19 cellular contexts compared by ENCODE assay signal in genomic region chr2:122029945-122030344, GRCh38.
"Had no signal": no experiment of that assay in that cellular context is flagged by ENCODE, and none has a peak within 500 bp of the region (broad histone marks: within the 10 kb centered on the region; RNA-seq: fewer than 3 reads in every experiment).

No MANE protein-coding gene starts in this region.

- H3K27me3 Mint-ChIP-seq: stimulated activated memory B cell treated with anti-CD40 and anti-IgM and Interleukin-4, amounts not matched to agents 10 μg/mL and 1 μg/mL and 100 μg/mL, for 72 hours; stimulated activated naive CD8-positive, alpha-beta T cell treated with anti-CD3 and anti-CD28 coated beads, Interleukin-15, amount 100 ng/mL, for 72 hours had no signal

- H3K27ac Mint-ChIP-seq: dendritic cell treated with granulocyte-macrophage colony-stimulating factor and Interleukin-4, amounts not matched to agents 40 ng/mL and 50 ng/mL, for 4 days; natural killer cell treated with Interleukin-12 subunit alpha and Interleukin-12 subunit beta and Interleukin-15 and Interleukin-18, amount 100 ng/mL, for 72 hours; stimulated activated memory B cell treated with anti-CD40 and anti-IgM and Interleukin-4, amounts not matched to agents 10 μg/mL and 1 μg/mL and 100 μg/mL, for 72 hours; stimulated activated naive CD8-positive, alpha-beta T cell treated with anti-CD3 and anti-CD28 coated beads, Interleukin-15, amount 100 ng/mL, for 72 hours had no signal

- H3K4me1 Mint-ChIP-seq: stimulated activated memory B cell treated with anti-CD40 and anti-IgM and Interleukin-4, amounts not matched to agents 10 μg/mL and 1 μg/mL and 100 μg/mL, for 72 hours; stimulated activated naive CD8-positive, alpha-beta T cell treated with anti-CD3 and anti-CD28 coated beads, Interleukin-15, amount 100 ng/mL, for 72 hours had no signal

- H3K27ac ChIP-seq: esophagus squamous epithelium, gastroesophageal sphincter, parathyroid adenoma, prostate gland, spleen, testis, tibial nerve had no signal

- H2AFZ ChIP-seq: parathyroid adenoma had no signal

- H3K4me1 ChIP-seq: esophagus squamous epithelium, gastroesophageal sphincter, prostate gland, testis had no signal

- H3K9me3 ChIP-seq: esophagus squamous epithelium, prostate gland, spleen, testis, tibial nerve had no signal

- H3K36me3 ChIP-seq: esophagus squamous epithelium, gastroesophageal sphincter, prostate gland, spleen, tibial nerve had no signal

- H3K79me2 ChIP-seq: parathyroid adenoma had no signal

- H3K9me3 Mint-ChIP-seq: dendritic cell treated with granulocyte-macrophage colony-stimulating factor and Interleukin-4, amounts not matched to agents 40 ng/mL and 50 ng/mL, for 4 days; natural killer cell treated with Interleukin-12 subunit alpha and Interleukin-12 subunit beta and Interleukin-15 and Interleukin-18, amount 100 ng/mL, for 72 hours; stimulated activated memory B cell treated with anti-CD40 and anti-IgM and Interleukin-4, amounts not matched to agents 10 μg/mL and 1 μg/mL and 100 μg/mL, for 72 hours; stimulated activated naive CD8-positive, alpha-beta T cell treated with anti-CD3 and anti-CD28 coated beads, Interleukin-15, amount 100 ng/mL, for 72 hours had no signal

- H3K9ac ChIP-seq: parathyroid adenoma had no signal

- ATAC-seq: gastroesophageal sphincter; left colon; natural killer cell treated with Interleukin-12 subunit alpha and Interleukin-12 subunit beta and Interleukin-15 and Interleukin-18, amount 100 ng/mL, for 72 hours; sciatic nerve; stimulated activated memory B cell treated with anti-CD40 and anti-IgM and Interleukin-4, amounts not matched to agents 10 μg/mL and 1 μg/mL and 100 μg/mL, for 72 hours; stimulated activated naive CD8-positive, alpha-beta T cell treated with anti-CD3 and anti-CD28 coated beads, Interleukin-15, amount 100 ng/mL, for 72 hours had no signal

- DNase-seq: esophagus squamous epithelium; foreskin fibroblast; glutamatergic neuron; left colon; occipital lobe; spleen; stimulated activated CD4-positive, alpha-beta T cell treated with anti-CD3 and anti-CD28 coated beads, Interleukin-15, amount 100 ng/mL, for 24 hours; stimulated activated CD4-positive, alpha-beta T cell treated with anti-CD3 and anti-CD28 coated beads, Interleukin-1b, Interleukin-23, amount 100 ng/mL, for 48 hours; stimulated activated CD4-positive, alpha-beta T cell treated with anti-CD3 and anti-CD28 coated beads, Interleukin-4, amount 100 ng/mL, for 24 hours; stimulated activated naive CD8-positive, alpha-beta T cell treated with anti-CD3 and anti-CD28 coated beads, Interleukin-15, amount 100 ng/mL, for 72 hours; testis had no signal

- H3K36me3 Mint-ChIP-seq: natural killer cell treated with Interleukin-12 subunit alpha and Interleukin-12 subunit beta and Interleukin-15 and Interleukin-18, amount 100 ng/mL, for 72 hours; stimulated activated memory B cell treated with anti-CD40 and anti-IgM and Interleukin-4, amounts not matched to agents 10 μg/mL and 1 μg/mL and 100 μg/mL, for 72 hours had no signal

- H3K4me3 Mint-ChIP-seq: dendritic cell treated with granulocyte-macrophage colony-stimulating factor and Interleukin-4, amounts not matched to agents 40 ng/mL and 50 ng/mL, for 4 days; natural killer cell treated with Interleukin-12 subunit alpha and Interleukin-12 subunit beta and Interleukin-15 and Interleukin-18, amount 100 ng/mL, for 72 hours; stimulated activated memory B cell treated with anti-CD40 and anti-IgM and Interleukin-4, amounts not matched to agents 10 μg/mL and 1 μg/mL and 100 μg/mL, for 72 hours; stimulated activated naive CD8-positive, alpha-beta T cell treated with anti-CD3 and anti-CD28 coated beads, Interleukin-15, amount 100 ng/mL, for 72 hours had no signal

- H3K27me3 ChIP-seq: esophagus squamous epithelium, gastroesophageal sphincter, spleen, testis, tibial nerve had no signal

- H3K4me3 ChIP-seq: esophagus squamous epithelium, gastroesophageal sphincter, prostate gland, spleen, testis, tibial nerve had no signal
